1 cellular context compared by ENCODE assay signal in the genomic region with DNA sequence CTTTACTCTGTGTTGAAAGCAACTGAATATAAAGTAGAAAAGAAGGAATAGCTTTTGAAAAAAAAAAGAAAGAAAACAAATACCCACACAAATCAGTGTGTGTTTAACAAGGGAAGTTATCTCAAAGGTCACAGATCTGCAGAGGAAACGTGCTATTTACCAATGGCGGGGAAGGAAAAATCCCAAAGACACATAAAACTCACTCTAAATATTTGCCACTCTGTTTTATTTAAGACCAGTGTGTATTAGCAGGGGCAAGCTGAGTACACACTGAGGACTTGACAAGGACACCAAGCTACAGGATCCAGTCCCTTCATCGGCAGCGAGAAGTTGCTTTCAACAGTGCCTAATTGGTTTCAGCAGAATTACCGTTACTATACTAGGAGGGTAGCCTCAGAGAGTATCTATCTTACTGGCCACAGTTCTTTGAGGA.
TF ChIP-seq lines count a peak whose summit lies in the region.

No MANE protein-coding gene starts in this region.

TF ChIP-seq in HepG2, 621 proteins besides CTCF, POLR2A, EP300 and RAD21 (continued from another document and continues in another):
- TF ChIP-seq, protein P1, sequence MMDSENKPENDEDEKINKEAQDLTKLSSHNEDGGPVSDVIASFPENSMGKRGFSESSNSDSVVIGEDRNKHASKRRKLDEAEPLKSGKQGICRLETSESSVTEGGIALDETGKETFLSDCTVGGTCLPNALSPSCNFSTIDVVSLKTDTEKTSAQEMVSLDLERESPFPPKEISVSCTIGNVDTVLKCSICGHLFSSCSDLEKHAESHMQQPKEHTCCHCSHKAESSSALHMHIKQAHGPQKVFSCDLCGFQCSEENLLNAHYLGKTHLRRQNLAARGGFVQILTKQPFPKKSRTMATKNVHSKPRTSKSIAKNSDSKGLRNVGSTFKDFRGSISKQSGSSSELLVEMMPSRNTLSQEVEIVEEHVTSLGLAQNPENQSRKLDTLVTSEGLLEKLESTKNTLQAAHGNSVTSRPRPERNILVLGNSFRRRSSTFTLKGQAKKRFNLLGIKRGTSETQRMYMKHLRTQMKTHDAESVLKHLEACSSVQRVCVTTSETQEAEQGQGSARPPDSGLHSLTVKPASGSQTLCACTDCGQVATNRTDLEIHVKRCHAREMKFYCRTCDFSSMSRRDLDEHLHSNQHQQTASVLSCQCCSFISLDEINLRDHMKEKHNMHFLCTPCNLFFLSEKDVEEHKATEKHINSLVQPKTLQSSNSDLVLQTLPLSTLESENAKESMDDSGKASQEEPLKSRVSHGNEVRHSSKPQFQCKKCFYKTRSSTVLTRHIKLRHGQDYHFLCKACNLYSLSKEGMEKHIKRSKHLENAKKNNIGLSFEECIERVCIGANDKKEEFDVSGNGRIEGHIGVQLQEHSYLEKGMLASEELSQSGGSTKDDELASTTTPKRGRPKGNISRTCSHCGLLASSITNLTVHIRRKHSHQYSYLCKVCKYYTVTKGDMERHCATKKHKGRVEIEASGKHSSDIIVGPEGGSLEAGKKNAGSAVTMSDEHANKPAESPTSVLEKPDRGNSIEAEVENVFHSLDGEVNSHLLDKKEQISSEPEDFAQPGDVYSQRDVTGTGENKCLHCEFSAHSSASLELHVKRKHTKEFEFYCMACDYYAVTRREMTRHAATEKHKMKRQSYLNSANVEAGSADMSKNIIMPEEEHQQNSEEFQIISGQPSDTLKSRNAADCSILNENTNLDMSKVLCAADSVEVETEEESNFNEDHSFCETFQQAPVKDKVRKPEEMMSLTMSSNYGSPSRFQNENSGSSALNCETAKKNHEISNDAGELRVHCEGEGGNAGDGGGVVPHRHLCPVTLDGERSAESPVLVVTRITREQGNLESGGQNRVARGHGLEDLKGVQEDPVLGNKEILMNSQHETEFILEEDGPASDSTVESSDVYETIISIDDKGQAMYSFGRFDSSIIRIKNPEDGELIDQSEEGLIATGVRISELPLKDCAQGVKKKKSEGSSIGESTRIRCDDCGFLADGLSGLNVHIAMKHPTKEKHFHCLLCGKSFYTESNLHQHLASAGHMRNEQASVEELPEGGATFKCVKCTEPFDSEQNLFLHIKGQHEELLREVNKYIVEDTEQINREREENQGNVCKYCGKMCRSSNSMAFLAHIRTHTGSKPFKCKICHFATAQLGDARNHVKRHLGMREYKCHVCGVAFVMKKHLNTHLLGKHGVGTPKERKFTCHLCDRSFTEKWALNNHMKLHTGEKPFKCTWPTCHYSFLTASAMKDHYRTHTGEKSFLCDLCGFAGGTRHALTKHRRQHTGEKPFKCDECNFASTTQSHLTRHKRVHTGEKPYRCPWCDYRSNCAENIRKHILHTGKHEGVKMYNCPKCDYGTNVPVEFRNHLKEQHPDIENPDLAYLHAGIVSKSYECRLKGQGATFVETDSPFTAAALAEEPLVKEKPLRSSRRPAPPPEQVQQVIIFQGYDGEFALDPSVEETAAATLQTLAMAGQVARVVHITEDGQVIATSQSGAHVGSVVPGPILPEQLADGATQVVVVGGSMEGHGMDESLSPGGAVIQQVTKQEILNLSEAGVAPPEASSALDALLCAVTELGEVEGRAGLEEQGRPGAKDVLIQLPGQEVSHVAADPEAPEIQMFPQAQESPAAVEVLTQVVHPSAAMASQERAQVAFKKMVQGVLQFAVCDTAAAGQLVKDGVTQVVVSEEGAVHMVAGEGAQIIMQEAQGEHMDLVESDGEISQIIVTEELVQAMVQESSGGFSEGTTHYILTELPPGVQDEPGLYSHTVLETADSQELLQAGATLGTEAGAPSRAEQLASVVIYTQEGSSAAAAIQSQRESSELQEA (CRISPR knock-in tag; IDR thresholded peaks at IDR 0.05; ENCODE audit: not compliant biosample characterization) = no peak
- TF ChIP-seq, protein P2, sequence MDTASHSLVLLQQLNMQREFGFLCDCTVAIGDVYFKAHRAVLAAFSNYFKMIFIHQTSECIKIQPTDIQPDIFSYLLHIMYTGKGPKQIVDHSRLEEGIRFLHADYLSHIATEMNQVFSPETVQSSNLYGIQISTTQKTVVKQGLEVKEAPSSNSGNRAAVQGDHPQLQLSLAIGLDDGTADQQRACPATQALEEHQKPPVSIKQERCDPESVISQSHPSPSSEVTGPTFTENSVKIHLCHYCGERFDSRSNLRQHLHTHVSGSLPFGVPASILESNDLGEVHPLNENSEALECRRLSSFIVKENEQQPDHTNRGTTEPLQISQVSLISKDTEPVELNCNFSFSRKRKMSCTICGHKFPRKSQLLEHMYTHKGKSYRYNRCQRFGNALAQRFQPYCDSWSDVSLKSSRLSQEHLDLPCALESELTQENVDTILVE (CRISPR knock-in tag; IDR thresholded peaks at IDR 0.05) = peak; percentile 37; the same call in 1 of the 2 replicates
- TF ChIP-seq RAD51 (IDR thresholded peaks at IDR 0.05; ENCODE audit: borderline replicate concordance) (no peak), NFE2L1 (CRISPR knock-in tag; IDR thresholded peaks at IDR 0.05; ENCODE audit: borderline replicate concordance) (no peak), ZNF558 (CRISPR knock-in tag; IDR thresholded peaks at IDR 0.05; ENCODE audit: borderline replicate concordance) (no peak), PBX3 (CRISPR knock-in tag; IDR thresholded peaks at IDR 0.05; ENCODE audit: borderline replicate concordance) (no peak), SNAI1 (CRISPR knock-in tag; IDR thresholded peaks at IDR 0.05; ENCODE audit: borderline replicate concordance) (no peak), PHF8 (CRISPR knock-in tag; IDR thresholded peaks at IDR 0.05) (no peak), IRX3 (CRISPR knock-in tag; IDR thresholded peaks at IDR 0.05; ENCODE audit: borderline replicate concordance, low read depth) (no peak), ZNF547 (CRISPR knock-in tag; IDR thresholded peaks at IDR 0.05) (no peak), ZNF234 (CRISPR knock-in tag; conservative IDR thresholded peaks at IDR 0.05) (no peak), ZNF329 (CRISPR knock-in tag; IDR thresholded peaks at IDR 0.05; ENCODE audit: low read depth) (peak; percentile 39; the same call in 1 of the 2 replicates), ZNF317 (CRISPR knock-in tag; IDR thresholded peaks at IDR 0.05) (peak; percentile 46; the same call in 1 of the 2 replicates), PATZ1 (CRISPR knock-in tag; IDR thresholded peaks at IDR 0.05) (peak; percentile 77), FOXA3 (CRISPR knock-in tag; IDR thresholded peaks at IDR 0.05) (peak; percentile 99), ZNF891 (CRISPR knock-in tag; IDR thresholded peaks at IDR 0.05) (no peak), MZF1 (CRISPR knock-in tag; IDR thresholded peaks at IDR 0.05; ENCODE audit: borderline replicate concordance) (no peak), ZBTB4 (CRISPR knock-in tag; IDR thresholded peaks at IDR 0.05; ENCODE audit: borderline replicate concordance) (no peak), ZC3H4 (CRISPR knock-in tag; IDR thresholded peaks at IDR 0.05; ENCODE audit: borderline replicate concordance) (no peak), MATR3 (CRISPR knock-in tag; IDR thresholded peaks at IDR 0.05) (no peak), ZNF17 (CRISPR knock-in tag; IDR thresholded peaks at IDR 0.05) (no peak), MBNL3 (CRISPR knock-in tag; conservative IDR thresholded peaks at IDR 0.05) (no peak), TOPORS (CRISPR knock-in tag; IDR thresholded peaks at IDR 0.05) (no peak; the same call in 1 of the 2 replicates), ZNF589 (CRISPR knock-in tag; conservative IDR thresholded peaks at IDR 0.05) (no peak)
- TF ChIP-seq, protein P3, sequence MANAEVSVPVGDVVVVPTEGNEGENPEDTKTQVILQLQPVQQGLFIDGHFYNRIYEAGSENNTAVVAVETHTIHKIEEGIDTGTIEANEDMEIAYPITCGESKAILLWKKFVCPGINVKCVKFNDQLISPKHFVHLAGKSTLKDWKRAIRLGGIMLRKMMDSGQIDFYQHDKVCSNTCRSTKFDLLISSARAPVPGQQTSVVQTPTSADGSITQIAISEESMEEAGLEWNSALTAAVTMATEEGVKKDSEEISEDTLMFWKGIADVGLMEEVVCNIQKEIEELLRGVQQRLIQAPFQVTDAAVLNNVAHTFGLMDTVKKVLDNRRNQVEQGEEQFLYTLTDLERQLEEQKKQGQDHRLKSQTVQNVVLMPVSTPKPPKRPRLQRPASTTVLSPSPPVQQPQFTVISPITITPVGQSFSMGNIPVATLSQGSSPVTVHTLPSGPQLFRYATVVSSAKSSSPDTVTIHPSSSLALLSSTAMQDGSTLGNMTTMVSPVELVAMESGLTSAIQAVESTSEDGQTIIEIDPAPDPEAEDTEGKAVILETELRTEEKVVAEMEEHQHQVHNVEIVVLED (CRISPR knock-in tag; IDR thresholded peaks at IDR 0.05; ENCODE audit: borderline replicate concordance) = no peak; the same call in 1 of the 2 replicates
- TF ChIP-seq, protein P4, sequence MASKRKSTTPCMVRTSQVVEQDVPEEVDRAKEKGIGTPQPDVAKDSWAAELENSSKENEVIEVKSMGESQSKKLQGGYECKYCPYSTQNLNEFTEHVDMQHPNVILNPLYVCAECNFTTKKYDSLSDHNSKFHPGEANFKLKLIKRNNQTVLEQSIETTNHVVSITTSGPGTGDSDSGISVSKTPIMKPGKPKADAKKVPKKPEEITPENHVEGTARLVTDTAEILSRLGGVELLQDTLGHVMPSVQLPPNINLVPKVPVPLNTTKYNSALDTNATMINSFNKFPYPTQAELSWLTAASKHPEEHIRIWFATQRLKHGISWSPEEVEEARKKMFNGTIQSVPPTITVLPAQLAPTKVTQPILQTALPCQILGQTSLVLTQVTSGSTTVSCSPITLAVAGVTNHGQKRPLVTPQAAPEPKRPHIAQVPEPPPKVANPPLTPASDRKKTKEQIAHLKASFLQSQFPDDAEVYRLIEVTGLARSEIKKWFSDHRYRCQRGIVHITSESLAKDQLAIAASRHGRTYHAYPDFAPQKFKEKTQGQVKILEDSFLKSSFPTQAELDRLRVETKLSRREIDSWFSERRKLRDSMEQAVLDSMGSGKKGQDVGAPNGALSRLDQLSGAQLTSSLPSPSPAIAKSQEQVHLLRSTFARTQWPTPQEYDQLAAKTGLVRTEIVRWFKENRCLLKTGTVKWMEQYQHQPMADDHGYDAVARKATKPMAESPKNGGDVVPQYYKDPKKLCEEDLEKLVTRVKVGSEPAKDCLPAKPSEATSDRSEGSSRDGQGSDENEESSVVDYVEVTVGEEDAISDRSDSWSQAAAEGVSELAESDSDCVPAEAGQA (IDR thresholded peaks at IDR 0.05; ENCODE audit: low read depth) = no peak
- TF ChIP-seq, protein P4 (CRISPR knock-in tag; IDR thresholded peaks at IDR 0.05; ENCODE audit: borderline replicate concordance) = no peak; the same call in 1 of the 2 replicates
